14 cellular contexts compared by ENCODE assay signal in genomic region chr5:135883441-135883840, GRCh38. TPM values are rescaled to one million over a fixed set of nuclear protein-coding genes. Genes with fewer than 3 reads are reported as not detected.
DNase-seq lines count a peak whose midpoint lies in the region; FAIRE-seq and TF ChIP-seq lines count a peak whose summit lies in the region.
"Had no signal": no experiment of that assay in that cellular context is flagged by ENCODE, and none has a peak within 500 bp of the region (broad histone marks: within the 10 kb centered on the region; RNA-seq: fewer than 3 reads in every experiment).

No MANE protein-coding gene starts in this region.

- intact Hi-C loops in OCI-LY7 (cut with micrococcal nuclease; ENCODE audit: unreplicated experiment) = loop anchor here (10.0 kb wide), 1 partner anchor 891 kb away; no protein-coding TSS in a partner anchor
- intact Hi-C loops in sigmoid colon (cut with DNase I) = no loop called here
- intact Hi-C loops in ascending aorta (cut with DNase I) = no loop called here

- H3K4me3 ChIP-seq in OCI-LY7 (ENCODE audit: low read depth, low read length, poor library complexity, severe bottlenecking) (no peak overlapping the region), neuronal stem cell (ENCODE audit: low read length in 2 of 2) (no peak overlapping the region), sigmoid colon (no peak overlapping the region), ascending aorta (no peak overlapping the region)

- no TSS peak for BruUV-seq in OCI-LY7 (replicated peaks; lab: Mats Ljungman, UMichigan)

- TF ChIP-seq EP300 in sigmoid colon (IDR thresholded peaks at IDR 0.05) = no peak

- no peaks in the 10 kb centered on the region for H4K20me1 ChIP-seq in OCI-LY7 (ENCODE audit: insufficient read depth, low read length)

- H3K27me3 ChIP-seq in neuronal stem cell (ENCODE audit: control insufficient read depth in 3 of 3, insufficient read depth in 3 of 3, low read depth in 1 of 3, low read length in 3 of 3) = peaks cover 0 to 4% (median 0%) of the 10 kb centered on the region in 3 experiments
- no peaks in the 10 kb centered on the region for H3K27me3 ChIP-seq in sigmoid colon
- H3K27me3 ChIP-seq in ascending aorta = no peaks in the 10 kb centered on the region

- H3K9me3 ChIP-seq in OCI-LY7 (ENCODE audit: low read length) (no peaks in the 10 kb centered on the region), neuronal stem cell (replicated peaks in 1 of 2; ENCODE audit: control insufficient read depth in 2 of 2, insufficient read depth in 1 of 2, low read depth in 1 of 2, low read length in 2 of 2) (no peaks in the 10 kb centered on the region), sigmoid colon (no peaks in the 10 kb centered on the region), ascending aorta (no peaks in the 10 kb centered on the region)

- H4K91ac ChIP-seq in neuronal stem cell (ENCODE audit: low read depth, low read length, poor library complexity) = no peak overlapping the region

- TF ChIP-seq POLR2A in GM12891 (IDR thresholded peaks at IDR 0.05; ENCODE audit: low read depth, low read length) (no peak), sigmoid colon (IDR thresholded peaks at IDR 0.05) (no peak)

- TF ChIP-seq CTCF in D721Med (IDR thresholded peaks at IDR 0.05; ENCODE audit: insufficient read depth, missing control alignments) = peak; percentile 10
- peak; percentile 70 for TF ChIP-seq CTCF in OCI-LY7 (conservative IDR thresholded peaks at IDR 0.05; ENCODE audit: low read length)
- TF ChIP-seq CTCF in sigmoid colon (IDR thresholded peaks at IDR 0.05) = no peak
- no peak for TF ChIP-seq CTCF in ascending aorta (IDR thresholded peaks at IDR 0.05)

- no peak overlapping the region for H2BK15ac ChIP-seq in neuronal stem cell (ENCODE audit: low read length)

- H3K9ac ChIP-seq in neuronal stem cell (ENCODE audit: low read depth, low read length, poor library complexity) = no peak overlapping the region

- no peak overlapping the region for H3K4ac ChIP-seq in neuronal stem cell (ENCODE audit: low read length)

- POLR2A ChIA-PET in OCI-LY7 (lab: Charles Lee) = no interaction called here

- no peak overlapping the region for H4K8ac ChIP-seq in neuronal stem cell (ENCODE audit: low read depth, low read length)

- H3K4me2 ChIP-seq in OCI-LY7 (ENCODE audit: low read length) = no peak overlapping the region
- H3K4me2 ChIP-seq in neuronal stem cell (ENCODE audit: insufficient read depth, low read length, poor library complexity, severe bottlenecking) = no peak overlapping the region

- H3K9me2 ChIP-seq in OCI-LY7 (ENCODE audit: insufficient read depth, low read length) = no peaks in the 10 kb centered on the region

- H2BK5ac ChIP-seq in neuronal stem cell (ENCODE audit: low read length) = no peak overlapping the region

- H3K14ac ChIP-seq in neuronal stem cell (ENCODE audit: low read length) = no peak overlapping the region

- DNase-seq in D721Med (ENCODE audit: insufficient read length, low spot score) (no peak), GM12891 (ENCODE audit: insufficient read length, low spot score) (peak; percentile 25), OCI-LY7 (ENCODE audit: low spot score) (peak; percentile 16), germinal center (ENCODE audit: low spot score) (peak; percentile 24), neuronal stem cell (ENCODE audit: low spot score) (no peak), sigmoid colon (no peak), ascending aorta (ENCODE audit: low spot score in 2 of 2) (no peak), frontal cortex (ENCODE audit: low spot score in 2 of 2) (no peak)
- DNase-seq: activated effector memory CD4-positive, alpha-beta T cell treated with Interleukin-2 at 50 U/mL for 16 hours; kidney; naive B cell; NCI-H526 treated with DMSO at 0.1 percent for 48 hours; SW 1271 had no signal

- CTCF ChIA-PET in OCI-LY7 (lab: Charles Lee; ENCODE audit: unreplicated experiment) = no interaction called here

- H3K27ac ChIP-seq in OCI-LY7 (ENCODE audit: low read depth, low read length, poor library complexity, severe bottlenecking) (no peak overlapping the region), neuronal stem cell (replicated peaks; ENCODE audit: low read length) (no peak overlapping the region), sigmoid colon (no peak overlapping the region), ascending aorta (no peak overlapping the region)

- no peak overlapping the region for H2AFZ ChIP-seq in OCI-LY7 (ENCODE audit: low read length)
- no peak overlapping the region for H2AFZ ChIP-seq in neuronal stem cell (ENCODE audit: low read length)

- no peak overlapping the region for H2BK120ac ChIP-seq in neuronal stem cell (ENCODE audit: low read depth, low read length)

- H3K36me3 ChIP-seq in OCI-LY7 (ENCODE audit: insufficient read depth, low read length) (no peaks in the 10 kb centered on the region), neuronal stem cell (replicated peaks in 1 of 2; ENCODE audit: control insufficient read depth in 2 of 2, insufficient read depth in 2 of 2, low read length in 2 of 2) (no peaks in the 10 kb centered on the region), sigmoid colon (no peaks in the 10 kb centered on the region), ascending aorta (no peaks in the 10 kb centered on the region)

- H3K18ac ChIP-seq in neuronal stem cell (ENCODE audit: low read length) = no peak overlapping the region

- H2BK12ac ChIP-seq in neuronal stem cell (ENCODE audit: low read length) = no peak overlapping the region

- no peak for FAIRE-seq in D721Med (lab: Jason Lieb, UNC)
- no peak for FAIRE-seq in GM12891 (lab: Jason Lieb, UNC)
- FAIRE-seq in frontal cortex (lab: Jason Lieb, UNC) = no peak
- FAIRE-seq: kidney had no signal

- no peaks in the 10 kb centered on the region for H3K4me1 ChIP-seq in OCI-LY7 (ENCODE audit: insufficient read depth, low read length, poor library complexity, severe bottlenecking)
- H3K4me1 ChIP-seq in neuronal stem cell (ENCODE audit: control insufficient read depth in 2 of 2, insufficient read depth in 1 of 2, low read depth in 1 of 2, low read length in 2 of 2) = peaks cover 0 to 3% of the 10 kb centered on the region in 2 donors
- H3K4me1 ChIP-seq in sigmoid colon = peaks cover 0 to 34% (median 19%) of the 10 kb centered on the region in 4 donors
- no peaks in the 10 kb centered on the region for H3K4me1 ChIP-seq in ascending aorta

- WGBS in neuronal stem cell (ENCODE audit: extremely low coverage in 2 of 2, insufficient read length in 2 of 2, insufficient replicate concordance in 1 of 2), 2 donors = no CpG with 5 or more reads among the region's 4 CpGs
- WGBS in sigmoid colon, 2 donors = 59 to 82% methylated on average over 4 of the region's 4 CpGs

- H3K79me2 ChIP-seq in OCI-LY7 (ENCODE audit: insufficient read depth, low read depth, low read length) = no peaks in the 10 kb centered on the region

- H3K23ac ChIP-seq in neuronal stem cell (ENCODE audit: low read depth, low read length, poor library complexity) = no peak overlapping the region

- no peaks in the 10 kb centered on the region for H3K79me1 ChIP-seq in neuronal stem cell (ENCODE audit: low read depth, low read length)

- no peak overlapping the region for H2AK5ac ChIP-seq in neuronal stem cell (ENCODE audit: low read depth, low read length)

TF ChIP-seq in GM12891, 5 proteins besides CTCF, POLR2A, EP300 and RAD21:
- TF ChIP-seq POU2F2 (IDR thresholded peaks at IDR 0.05; ENCODE audit: low read depth, low read length) (no peak), POLR2AphosphoS5 (IDR thresholded peaks at IDR 0.05; ENCODE audit: low read depth, low read length) (no peak), TAF1 (IDR thresholded peaks at IDR 0.05; ENCODE audit: low read depth, low read length) (no peak), SPI1 (IDR thresholded peaks at IDR 0.05; ENCODE audit: low read depth, low read length) (no peak), PAX5 (IDR thresholded peaks at IDR 0.05; ENCODE audit: insufficient read depth, low read length, severe bottlenecking) (no peak)

RNA-seq across cellular contexts. Expression of gene IL9, which starts 12.2 kb away (rescaled TPM):
- polyA plus RNA-seq in GM12891 (2012; ENCODE audit: low read depth, missing spikeins) = not detected
- not detected in 2 replicates for total RNA-seq in OCI-LY7 (2014; rRNA removed; shearing (Covaris generic))
- total RNA-seq in OCI-LY7 (2022) (not detected in 2 replicates), sigmoid colon (not detected), ascending aorta (not detected), frontal cortex (not detected)
- polyA plus RNA-seq in neuronal stem cell (2013, experiment 1 of 2) = not detected
- not detected for polyA plus RNA-seq in neuronal stem cell (2013, experiment 2 of 2)
- polyA plus RNA-seq in sigmoid colon = not detected
- total RNA-seq: kidney, sciatic nerve had no signal

RNA-seq across cellular contexts. Expression of gene SLC25A48, which starts 49.0 kb away (rescaled TPM):
- not detected for polyA plus RNA-seq in GM12891 (2012; ENCODE audit: low read depth, missing spikeins)
- total RNA-seq in OCI-LY7 (2014; rRNA removed; shearing (Covaris generic)) = not detected in 2 replicates
- total RNA-seq in OCI-LY7 (2022) = not detected in 2 replicates
- 0.03 TPM for polyA plus RNA-seq in neuronal stem cell (2013, experiment 1 of 2)
- 0.07 TPM for polyA plus RNA-seq in neuronal stem cell (2013, experiment 2 of 2)
- not detected for total RNA-seq in sigmoid colon
- polyA plus RNA-seq in sigmoid colon = 1 to 10 TPM; 1.6 to 7.2 (median 1.9) TPM
- total RNA-seq in ascending aorta = not detected
- total RNA-seq in frontal cortex = 1.2 TPM

Comparison
In these comparisons a context has a peak if more than half of its experiments do, and no peak if none do; other contexts are left out.
1. DNase-seq: peak in GM12891 (single experiment), OCI-LY7 (single experiment) and germinal center (single experiment); none in D721Med (single experiment), neuronal stem cell (single experiment), sigmoid colon (single experiment), ascending aorta (0 of 2) and frontal cortex (0 of 2).
2. CTCF ChIP-seq: peak in D721Med (single experiment) and OCI-LY7 (single experiment); none in sigmoid colon (0 of 4) and ascending aorta (0 of 3).